30 cellular contexts compared by ENCODE assay signal in the genomic region with DNA sequence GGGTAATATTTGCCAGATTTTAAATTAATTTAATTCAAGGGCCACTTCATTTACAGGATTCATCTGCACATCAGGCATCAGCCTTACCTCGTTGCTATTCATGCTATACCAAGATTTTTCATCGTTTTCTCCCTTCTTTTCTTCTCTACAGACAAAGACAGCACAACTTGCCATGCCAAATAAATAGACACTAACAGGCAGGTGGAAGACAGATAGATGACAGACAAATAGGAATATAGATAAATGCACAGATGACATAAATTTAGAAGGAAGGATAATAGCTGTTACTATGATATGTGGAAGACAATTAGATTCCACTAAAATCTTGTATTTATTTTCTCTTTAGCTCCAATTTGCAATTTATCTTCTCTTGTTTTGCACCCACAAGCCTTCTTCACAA.
"Had no signal": no experiment of that assay in that cellular context is flagged by ENCODE, and none has a peak within 500 bp of the region (broad histone marks: within the 10 kb centered on the region; RNA-seq: fewer than 3 reads in every experiment).

No MANE protein-coding gene starts in this region.

- H3K9me3 ChIP-seq: adrenal gland, ascending aorta, body of pancreas, breast epithelium had no signal

- H3K27me3 ChIP-seq: ascending aorta, body of pancreas, brain microvascular endothelial cell, cardiac muscle cell had no signal

- DNase-seq: activated effector memory CD4-positive, alpha-beta T cell treated with anti-CD3 and anti-CD28 coated beads, Interleukin-2, amount 50 U/mL, for 16 hours; activated effector memory CD4-positive, alpha-beta T cell treated with Interleukin-2 at 50 U/mL for 16 hours; activated gamma-delta T cell; activated gamma-delta T cell treated with Interleukin-2 at 50 U/mL for 16 hours; activated naive CD4-positive, alpha-beta T cell; activated naive CD4-positive, alpha-beta T cell treated with anti-CD3 and anti-CD28 coated beads for 36 hours; activated naive CD4-positive, alpha-beta T cell treated with anti-CD3 and anti-CD28 coated beads, Interleukin-2, amount 10 ng/mL, durations not matched to agents 7 days and 5 days; activated naive CD4-positive, alpha-beta T cell treated with anti-CD3 and anti-CD28 coated beads, Interleukin-2, amount 50 U/mL, for 16 hours; activated naive CD4-positive, alpha-beta T cell treated with Interleukin-2 at 50 U/mL for 16 hours; activated naive CD8-positive, alpha-beta T cell treated with anti-CD3 and anti-CD28 coated beads for 36 hours; activated naive CD8-positive, alpha-beta T cell treated with anti-CD3 and anti-CD28 coated beads, Interleukin-2, amount 10 ng/mL, durations not matched to agents 7 days and 5 days; activated naive CD8-positive, alpha-beta T cell treated with anti-CD3 and anti-CD28 coated beads, Interleukin-2, amount 50 U/mL, for 24 hours; activated T-cell treated with anti-CD3 and anti-CD28 coated beads, Interleukin-2, amount 50 U/mL, for 24 hours; activated T-cell treated with anti-CD3 and anti-CD28 coated beads, Interleukin-2, amount 50 U/mL, for 4 hours; activated T-cell treated with anti-CD3 and anti-CD28 coated beads, Interleukin-2, amount 50 U/mL, for 48 hours; activated T-cell treated with anti-CD3 and anti-CD28 coated beads, Interleukin-2, amount 50 U/mL, for 72 hours; adrenal gland; amniotic stem cell; amygdala; anterior cingulate cortex; aorta; body of pancreas; brain microvascular endothelial cell; caudate nucleus; central memory CD4-positive, alpha-beta T cell; cerebellar nuclear complex had no signal

- H3K4me3 ChIP-seq: adrenal gland, ascending aorta, body of pancreas, breast epithelium, cardiac muscle cell had no signal

- H3K27ac ChIP-seq: adrenal gland, ascending aorta, body of pancreas, brain microvascular endothelial cell, breast epithelium, cardiac muscle cell had no signal

- FAIRE-seq: bronchial epithelial cell had no signal

- H3K36me3 ChIP-seq: adrenal gland, ascending aorta, brain microvascular endothelial cell, breast epithelium, cardiac muscle cell had no signal
